22 cellular contexts compared by ENCODE assay signal in genomic region chr6:91754691-91755090, GRCh38.
"Had no signal": no experiment of that assay in that cellular context is flagged by ENCODE, and none has a peak within 500 bp of the region (broad histone marks: within the 10 kb centered on the region; RNA-seq: fewer than 3 reads in every experiment).

No MANE protein-coding gene starts in this region.

- DNase-seq: stimulated activated CD4-positive, alpha-beta T cell treated with anti-CD3 and anti-CD28 coated beads, Interleukin-2, amount 100 ng/mL, for 48 hours; stimulated activated CD4-positive, alpha-beta T cell treated with anti-CD3 and anti-CD28 coated beads, Interleukin-4, amount 100 ng/mL, for 1 hour; stimulated activated CD4-positive, alpha-beta T cell treated with anti-CD3 and anti-CD28 coated beads, Interleukin-4, amount 100 ng/mL, for 24 hours; stimulated activated CD4-positive, alpha-beta T cell treated with anti-CD3 and anti-CD28 coated beads, Interleukin-4, amount 100 ng/mL, for 4 hours; stimulated activated CD8-positive, alpha-beta memory T cell treated with anti-CD3 and anti-CD28 coated beads, Interleukin-4, amount 100 ng/mL, for 48 hours; stimulated activated naive B cell treated with anti-CD40 and anti-IgM and Interleukin-4, amounts not matched to agents 10 μg/mL and 1 μg/mL and 100 μg/mL, for 72 hours; stimulated activated naive CD4-positive, alpha-beta T cell; stimulated activated naive CD4-positive, alpha-beta T cell treated with Interleukin-2 at 50 U/mL for 16 hours; stimulated activated naive CD8-positive, alpha-beta T cell treated with anti-CD3 and anti-CD28 coated beads, Interleukin-15, amount 100 ng/mL, for 72 hours; stimulated activated naive CD8-positive, alpha-beta T cell treated with anti-CD3 and anti-CD28 coated beads, Interleukin-15, Interleukin-2, amounts not matched to agents 100 U/mL and 50 U/mL, for 24 hours; stomach; substantia nigra; testis; thyroid gland; tibial artery; transverse colon; trophoblast cell; upper lobe of left lung; upper lobe of right lung; uterus had no signal

- ATAC-seq: stimulated activated effector memory CD8-positive, alpha-beta T cell treated with anti-CD3 and anti-CD28 coated beads, Interleukin-12 subunit alpha, Interleukin-12 subunit beta, amount 100 ng/mL, for 72 hours; stimulated activated memory B cell treated with anti-CD40 and anti-IgM and Interleukin-4, amounts not matched to agents 10 μg/mL and 1 μg/mL and 100 μg/mL, for 72 hours; stimulated activated naive B cell treated with anti-CD40 and anti-IgM and Interleukin-4, amounts not matched to agents 10 μg/mL and 1 μg/mL and 100 μg/mL, for 72 hours; stimulated activated naive CD8-positive, alpha-beta T cell treated with anti-CD3 and anti-CD28 coated beads, Interleukin-15, amount 100 ng/mL, for 72 hours; stimulated activated naive CD8-positive, alpha-beta T cell treated with anti-CD3 and anti-CD28 coated beads, Interleukin-15, Interleukin-2, amounts not matched to agents 100 U/mL and 50 U/mL, for 24 hours; upper lobe of right lung had no signal
